ENCODE assay signal across 1 cellular context in the genomic region with DNA sequence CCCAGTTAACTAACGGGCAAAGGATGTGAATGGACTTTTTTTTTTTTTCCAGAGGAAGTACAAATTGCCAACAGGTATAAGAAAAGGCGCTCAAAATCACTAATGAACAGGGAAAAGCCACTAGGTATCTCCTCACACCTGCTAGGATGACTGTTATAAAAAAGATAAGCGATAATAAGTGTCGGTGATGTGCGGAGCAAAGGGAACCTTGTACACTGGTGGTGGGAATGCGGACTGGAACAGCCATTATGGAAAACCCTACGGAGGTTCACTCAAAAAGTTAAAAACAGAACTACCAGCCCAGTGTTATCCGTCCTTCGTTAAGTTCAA.
TF ChIP-seq lines count a peak whose summit lies in the region.

No MANE protein-coding gene starts in this region.

TF ChIP-seq in HepG2, 621 proteins besides CTCF, POLR2A, EP300 and RAD21 (continued from another document):
- TF ChIP-seq, protein P1, sequence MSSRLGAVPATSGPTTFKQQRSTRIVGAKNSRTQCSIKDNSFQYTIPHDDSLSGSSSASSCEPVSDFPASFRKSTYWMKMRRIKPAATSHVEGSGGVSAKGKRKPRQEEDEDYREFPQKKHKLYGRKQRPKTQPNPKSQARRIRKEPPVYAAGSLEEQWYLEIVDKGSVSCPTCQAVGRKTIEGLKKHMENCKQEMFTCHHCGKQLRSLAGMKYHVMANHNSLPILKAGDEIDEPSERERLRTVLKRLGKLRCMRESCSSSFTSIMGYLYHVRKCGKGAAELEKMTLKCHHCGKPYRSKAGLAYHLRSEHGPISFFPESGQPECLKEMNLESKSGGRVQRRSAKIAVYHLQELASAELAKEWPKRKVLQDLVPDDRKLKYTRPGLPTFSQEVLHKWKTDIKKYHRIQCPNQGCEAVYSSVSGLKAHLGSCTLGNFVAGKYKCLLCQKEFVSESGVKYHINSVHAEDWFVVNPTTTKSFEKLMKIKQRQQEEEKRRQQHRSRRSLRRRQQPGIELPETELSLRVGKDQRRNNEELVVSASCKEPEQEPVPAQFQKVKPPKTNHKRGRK (CRISPR knock-in tag; IDR thresholded peaks at IDR 0.05): no peak
- TF ChIP-seq, protein P2, sequence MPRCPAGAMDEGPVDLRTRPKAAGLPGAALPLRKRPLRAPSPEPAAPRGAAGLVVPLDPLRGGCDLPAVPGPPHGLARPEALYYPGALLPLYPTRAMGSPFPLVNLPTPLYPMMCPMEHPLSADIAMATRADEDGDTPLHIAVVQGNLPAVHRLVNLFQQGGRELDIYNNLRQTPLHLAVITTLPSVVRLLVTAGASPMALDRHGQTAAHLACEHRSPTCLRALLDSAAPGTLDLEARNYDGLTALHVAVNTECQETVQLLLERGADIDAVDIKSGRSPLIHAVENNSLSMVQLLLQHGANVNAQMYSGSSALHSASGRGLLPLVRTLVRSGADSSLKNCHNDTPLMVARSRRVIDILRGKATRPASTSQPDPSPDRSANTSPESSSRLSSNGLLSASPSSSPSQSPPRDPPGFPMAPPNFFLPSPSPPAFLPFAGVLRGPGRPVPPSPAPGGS (CRISPR knock-in tag; IDR thresholded peaks at IDR 0.05): no peak
- TF ChIP-seq KDM5A (IDR thresholded peaks at IDR 0.05; ENCODE audit: borderline replicate concordance, low read length) (0 out of 2 replicates have a peak, but pooled peaks have one; percentile 2), EED (CRISPR knock-in tag; IDR thresholded peaks at IDR 0.05) (no peak), ZSCAN22 (CRISPR knock-in tag; IDR thresholded peaks at IDR 0.05) (no peak), PRPF4 (IDR thresholded peaks at IDR 0.05; ENCODE audit: low read depth, low read length, poor library complexity, severe bottlenecking) (peak; percentile 99), CCDC6 (CRISPR knock-in tag; IDR thresholded peaks at IDR 0.05) (no peak), SCMH1 (CRISPR knock-in tag; IDR thresholded peaks at IDR 0.05; ENCODE audit: borderline replicate concordance) (no peak), CC2D1A (CRISPR knock-in tag; IDR thresholded peaks at IDR 0.05) (no peak), FOSL2 (CRISPR knock-in tag; IDR thresholded peaks at IDR 0.05) (no peak), ZNF644 (CRISPR knock-in tag; IDR thresholded peaks at IDR 0.05; ENCODE audit: low read depth) (no peak), CENPX (CRISPR knock-in tag; IDR thresholded peaks at IDR 0.05) (no peak), ZNF484 (CRISPR knock-in tag; IDR thresholded peaks at IDR 0.05; ENCODE audit: borderline replicate concordance, low read depth) (no peak), TBX3 (IDR thresholded peaks at IDR 0.05; ENCODE audit: borderline replicate concordance) (no peak), TOE1 (CRISPR knock-in tag; IDR thresholded peaks at IDR 0.05) (no peak), ZBTB38 (CRISPR knock-in tag; IDR thresholded peaks at IDR 0.05) (peak; percentile 99; the same call in 1 of the 2 replicates), ZNF670 (CRISPR knock-in tag; IDR thresholded peaks at IDR 0.05; ENCODE audit: borderline replicate concordance) (peak; percentile 45; the same call in 1 of the 2 replicates), EHMT2 (IDR thresholded peaks at IDR 0.05; ENCODE audit: borderline replicate concordance, low read depth, low read length) (peak; percentile 48; the same call in 1 of the 2 replicates), ZNF3 (CRISPR knock-in tag; IDR thresholded peaks at IDR 0.05) (no peak), MYC (CRISPR knock-in tag; IDR thresholded peaks at IDR 0.05; ENCODE audit: borderline replicate concordance) (no peak)
- TF ChIP-seq, protein P3, sequence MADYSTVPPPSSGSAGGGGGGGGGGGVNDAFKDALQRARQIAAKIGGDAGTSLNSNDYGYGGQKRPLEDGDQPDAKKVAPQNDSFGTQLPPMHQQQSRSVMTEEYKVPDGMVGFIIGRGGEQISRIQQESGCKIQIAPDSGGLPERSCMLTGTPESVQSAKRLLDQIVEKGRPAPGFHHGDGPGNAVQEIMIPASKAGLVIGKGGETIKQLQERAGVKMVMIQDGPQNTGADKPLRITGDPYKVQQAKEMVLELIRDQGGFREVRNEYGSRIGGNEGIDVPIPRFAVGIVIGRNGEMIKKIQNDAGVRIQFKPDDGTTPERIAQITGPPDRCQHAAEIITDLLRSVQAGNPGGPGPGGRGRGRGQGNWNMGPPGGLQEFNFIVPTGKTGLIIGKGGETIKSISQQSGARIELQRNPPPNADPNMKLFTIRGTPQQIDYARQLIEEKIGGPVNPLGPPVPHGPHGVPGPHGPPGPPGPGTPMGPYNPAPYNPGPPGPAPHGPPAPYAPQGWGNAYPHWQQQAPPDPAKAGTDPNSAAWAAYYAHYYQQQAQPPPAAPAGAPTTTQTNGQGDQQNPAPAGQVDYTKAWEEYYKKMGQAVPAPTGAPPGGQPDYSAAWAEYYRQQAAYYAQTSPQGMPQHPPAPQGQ (CRISPR knock-in tag; IDR thresholded peaks at IDR 0.05; ENCODE audit: borderline replicate concordance): no peak
- TF ChIP-seq, protein P4, sequence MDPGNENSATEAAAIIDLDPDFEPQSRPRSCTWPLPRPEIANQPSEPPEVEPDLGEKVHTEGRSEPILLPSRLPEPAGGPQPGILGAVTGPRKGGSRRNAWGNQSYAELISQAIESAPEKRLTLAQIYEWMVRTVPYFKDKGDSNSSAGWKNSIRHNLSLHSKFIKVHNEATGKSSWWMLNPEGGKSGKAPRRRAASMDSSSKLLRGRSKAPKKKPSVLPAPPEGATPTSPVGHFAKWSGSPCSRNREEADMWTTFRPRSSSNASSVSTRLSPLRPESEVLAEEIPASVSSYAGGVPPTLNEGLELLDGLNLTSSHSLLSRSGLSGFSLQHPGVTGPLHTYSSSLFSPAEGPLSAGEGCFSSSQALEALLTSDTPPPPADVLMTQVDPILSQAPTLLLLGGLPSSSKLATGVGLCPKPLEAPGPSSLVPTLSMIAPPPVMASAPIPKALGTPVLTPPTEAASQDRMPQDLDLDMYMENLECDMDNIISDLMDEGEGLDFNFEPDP (CRISPR knock-in tag; conservative IDR thresholded peaks at IDR 0.05): 0 out of 2 replicates have a peak, but pooled peaks have one; percentile 28
